ENCODE assay signal across 15 cellular contexts in the genomic region with DNA sequence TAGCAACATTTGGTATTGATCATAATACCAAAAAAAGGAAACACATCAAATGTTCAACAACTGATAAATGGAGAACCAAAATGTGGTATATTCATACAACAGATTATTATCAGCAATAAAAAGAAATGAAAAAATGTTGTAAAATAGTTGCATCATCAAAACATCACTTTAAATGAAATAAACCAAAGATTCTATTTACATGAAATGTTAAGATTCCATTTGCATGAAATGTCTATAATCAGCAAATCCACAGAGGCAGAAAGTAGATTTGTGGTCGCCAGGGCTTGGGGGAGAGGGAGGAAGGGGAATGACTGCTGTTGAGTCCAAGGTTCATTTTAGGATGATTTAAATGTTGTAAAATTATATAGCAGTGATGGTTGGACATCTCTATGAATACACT.
DNase-seq lines count a peak whose midpoint lies in the region; ATAC-seq and TF ChIP-seq lines count a peak whose summit lies in the region.
"Had no signal": no experiment of that assay in that cellular context is flagged by ENCODE, and none has a peak within 500 bp of the region (broad histone marks: within the 10 kb centered on the region; RNA-seq: fewer than 3 reads in every experiment).

No MANE protein-coding gene starts in this region.

- H3K9ac ChIP-seq in IMR-90 (ENCODE audit: low read depth, low read length) (no peak overlapping the region), adipocyte (ENCODE audit: low read length) (no peak overlapping the region)
- H3K9ac ChIP-seq: BLaER1 had no signal

- H3K56ac ChIP-seq in IMR-90 (ENCODE audit: extremely low read depth, insufficient read depth, low read length) = no peak overlapping the region

- H2BK5ac ChIP-seq in IMR-90 (ENCODE audit: low read depth, low read length, poor library complexity, severe bottlenecking) = no peak overlapping the region

- no peak overlapping the region for H3K4me3 Mint-ChIP-seq in immature natural killer cell
- H3K4me3 Mint-ChIP-seq: CD8-positive, alpha-beta T cell; GM23338 had no signal

- H2AFZ ChIP-seq in IMR-90 (replicated peaks; ENCODE audit: low read length, poor library complexity) = no peak overlapping the region
- H2AFZ ChIP-seq: GM23338 had no signal

- intact Hi-C loops in IMR-90 (cut with micrococcal nuclease) = no loop called here

- H3K27me3 ChIP-seq in IMR-90 (ENCODE audit: control insufficient read depth, insufficient read depth, low read length) (peaks cover 48% of the 10 kb centered on the region), adipocyte (replicated peaks; ENCODE audit: control insufficient read depth, insufficient read depth, low read length) (peaks cover 63% of the 10 kb centered on the region)
- H3K27me3 ChIP-seq: BLaER1 had no signal

- BruUV-seq in IMR-90 (replicated peaks; lab: Mats Ljungman, UMichigan) = no TSS peak

- no peak overlapping the region for H2BK120ac ChIP-seq in IMR-90 (ENCODE audit: low read depth, low read length)

- no peaks in the 10 kb centered on the region for H4K20me1 ChIP-seq in IMR-90 (ENCODE audit: insufficient read depth, low read length)
- H4K20me1 ChIP-seq: BLaER1 had no signal

- H3K23ac ChIP-seq in IMR-90 (ENCODE audit: low read depth, low read length) = no peak overlapping the region

- H2AK5ac ChIP-seq in IMR-90 (ENCODE audit: low read depth, low read length) = no peak overlapping the region

- WGBS in IMR-90 (ENCODE audit: extremely low coverage in 2 of 2, insufficient read length in 1 of 2), 2 experiments = no CpG with 5 or more reads among the region's 1 CpG

- H3K36me3 Mint-ChIP-seq in immature natural killer cell = no peaks in the 10 kb centered on the region
- H3K36me3 Mint-ChIP-seq: CD8-positive, alpha-beta T cell had no signal

- POLR2A ChIA-PET in IMR-90 (lab: Charles Lee; ENCODE audit: unreplicated experiment) = no interaction called here

- H3K27ac Mint-ChIP-seq in immature natural killer cell = no peak overlapping the region
- H3K27ac Mint-ChIP-seq: CD8-positive, alpha-beta T cell; GM23338 had no signal

- in situ Hi-C loops in IMR-90 (cut with MboI; ENCODE audit: low sequenced_read_pairs) = no loop called here

- ATAC-seq in IMR-90 (ENCODE audit: low read depth) = no peak
- ATAC-seq in esophagus mucosa = no peak
- ATAC-seq: CD8-positive, alpha-beta T cell; GM23338 had no signal

- dilution Hi-C loops in IMR-90 (cut with HindIII; ENCODE audit: low sequenced_read_pairs, unreplicated experiment) = no loop called here

- H2BK20ac ChIP-seq in IMR-90 (ENCODE audit: low read depth, low read length) = no peak overlapping the region

- no peak overlapping the region for H3K4ac ChIP-seq in IMR-90 (ENCODE audit: low read depth, low read length)

- no peak overlapping the region for H3K4me2 ChIP-seq in IMR-90 (ENCODE audit: low read depth, low read length)
- H3K4me2 ChIP-seq: BLaER1, GM23338 had no signal

- no peaks in the 10 kb centered on the region for H3K79me1 ChIP-seq in IMR-90 (ENCODE audit: low read depth in 1 of 2, low read length in 2 of 2)

- peaks cover 7% of the 10 kb centered on the region for H3K9me3 ChIP-seq in IMR-90 (ENCODE audit: control insufficient read depth, insufficient read depth, low read length)
- H3K9me3 ChIP-seq in adipocyte (ENCODE audit: control insufficient read depth, low read length) = peaks cover 5% of the 10 kb centered on the region

- no peak overlapping the region for H3K27ac ChIP-seq in IMR-90 (ENCODE audit: insufficient read depth, low read length)
- H3K27ac ChIP-seq: BLaER1 had no signal

- TF ChIP-seq CTCF in AG10803 (conservative IDR thresholded peaks at IDR 0.05; ENCODE audit: low read length) = no peak
- no peak for TF ChIP-seq CTCF in IMR-90 (conservative IDR thresholded peaks at IDR 0.05; ENCODE audit: low read depth, low read length)

- no peak overlapping the region for H4K5ac ChIP-seq in IMR-90 (ENCODE audit: low read depth, low read length)

- H3K18ac ChIP-seq in IMR-90 (ENCODE audit: low read depth, low read length) = no peak overlapping the region

- H3K4me1 Mint-ChIP-seq in immature natural killer cell = no peaks in the 10 kb centered on the region

- H3K36me3 ChIP-seq in IMR-90 (ENCODE audit: control insufficient read depth, insufficient read depth, low read length) = no peaks in the 10 kb centered on the region
- no peaks in the 10 kb centered on the region for H3K36me3 ChIP-seq in adipocyte (ENCODE audit: control insufficient read depth, insufficient read depth, low read length, severe bottlenecking)
- H3K36me3 ChIP-seq: BLaER1 had no signal

- no peak overlapping the region for H3K14ac ChIP-seq in IMR-90 (replicated peaks; ENCODE audit: low read depth, low read length)

- H4K8ac ChIP-seq in IMR-90 (ENCODE audit: low read depth in 2 of 2, low read length in 2 of 2) = no peak overlapping the region

- DNase-seq in AG10803 (ENCODE audit: low read depth) (peak; percentile 6), IMR-90 (no peak), adipocyte (ENCODE audit: low read depth) (peak; percentile 37), mesenteric fat pad (ENCODE audit: low spot score) (peak; percentile 5), immature natural killer cell (no peak), DMS153 treated with DMSO at 0.1 percent for 48 hours (lab: John Stamatoyannopoulos, UW; ENCODE audit: unreplicated experiment) (no peak)
- DNase-seq: Calu3; CD8-positive, alpha-beta T cell; DMS53; DND-41; HCEC 1CT; KBM-7 had no signal

- peaks cover 0 to 5% (median 0%) of the 10 kb centered on the region in 6 donors for H3K9me3 Mint-ChIP-seq in immature natural killer cell
- H3K9me3 Mint-ChIP-seq: CD8-positive, alpha-beta T cell had no signal

- H3K9me1 ChIP-seq in IMR-90 (ENCODE audit: insufficient read depth, low read length) = no peaks in the 10 kb centered on the region

- CTCF ChIA-PET in IMR-90 (lab: Yijun Ruan, JAX) = no interaction called here

- H3K27me3 Mint-ChIP-seq in immature natural killer cell (ENCODE audit: low read depth in 3 of 3) = peaks cover 6 to 23% (median 14%) of the 10 kb centered on the region in 3 donors

- no peaks in the 10 kb centered on the region for H3K4me1 ChIP-seq in IMR-90 (ENCODE audit: control insufficient read depth, insufficient read depth, low read length)
- no peaks in the 10 kb centered on the region for H3K4me1 ChIP-seq in adipocyte (ENCODE audit: control insufficient read depth, insufficient read depth, low read length)
- H3K4me1 ChIP-seq: BLaER1 had no signal

- TF ChIP-seq RAD21 in IMR-90 (IDR thresholded peaks at IDR 0.05; ENCODE audit: low read length) = no peak

- H4K91ac ChIP-seq in IMR-90 (ENCODE audit: insufficient read depth, low read depth, low read length) = no peak overlapping the region

- H2AK9ac ChIP-seq in IMR-90 (replicated peaks; ENCODE audit: low read depth, low read length, poor library complexity) = no peak overlapping the region

- H2BK15ac ChIP-seq in IMR-90 (ENCODE audit: low read depth, low read length) = no peak overlapping the region

- H3K4me3 ChIP-seq in AG10803 (ENCODE audit: low read length) = no peak overlapping the region
- no peak overlapping the region for H3K4me3 ChIP-seq in IMR-90 (ENCODE audit: insufficient read depth, low read depth, low read length)
- H3K4me3 ChIP-seq in adipocyte (ENCODE audit: low read length) = no peak overlapping the region
- H3K4me3 ChIP-seq: BLaER1, GM23338 had no signal

- no peak for TF ChIP-seq POLR2A in IMR-90 (IDR thresholded peaks at IDR 0.05; ENCODE audit: low read depth, low read length)

TF ChIP-seq in IMR-90, 13 proteins besides CTCF, POLR2A, EP300 and RAD21:
- TF ChIP-seq MAFK (IDR thresholded peaks at IDR 0.05; ENCODE audit: low read depth, low read length) (peak; percentile 15; the same call in 1 of the 2 replicates), NFE2L2 (IDR thresholded peaks at IDR 0.05; ENCODE audit: low read depth, low read length) (no peak), MAZ (IDR thresholded peaks at IDR 0.05; ENCODE audit: borderline replicate concordance, low read depth, low read length) (no peak), CEBPB (IDR thresholded peaks at IDR 0.05; ENCODE audit: low read depth, low read length) (peak; percentile 42; the same call in 1 of the 2 replicates)

Comparison
In these comparisons a context has a peak if more than half of its experiments do, and no peak if none do; other contexts are left out.
1. DNase-seq: peak in AG10803 (single experiment), adipocyte (single experiment) and mesenteric fat pad (single experiment); none in IMR-90 (single experiment), immature natural killer cell (0 of 3) and DMS153 treated with DMSO at 0.1 percent for 48 hours (single experiment).